8 cellular contexts compared by ENCODE assay signal in the genomic region with DNA sequence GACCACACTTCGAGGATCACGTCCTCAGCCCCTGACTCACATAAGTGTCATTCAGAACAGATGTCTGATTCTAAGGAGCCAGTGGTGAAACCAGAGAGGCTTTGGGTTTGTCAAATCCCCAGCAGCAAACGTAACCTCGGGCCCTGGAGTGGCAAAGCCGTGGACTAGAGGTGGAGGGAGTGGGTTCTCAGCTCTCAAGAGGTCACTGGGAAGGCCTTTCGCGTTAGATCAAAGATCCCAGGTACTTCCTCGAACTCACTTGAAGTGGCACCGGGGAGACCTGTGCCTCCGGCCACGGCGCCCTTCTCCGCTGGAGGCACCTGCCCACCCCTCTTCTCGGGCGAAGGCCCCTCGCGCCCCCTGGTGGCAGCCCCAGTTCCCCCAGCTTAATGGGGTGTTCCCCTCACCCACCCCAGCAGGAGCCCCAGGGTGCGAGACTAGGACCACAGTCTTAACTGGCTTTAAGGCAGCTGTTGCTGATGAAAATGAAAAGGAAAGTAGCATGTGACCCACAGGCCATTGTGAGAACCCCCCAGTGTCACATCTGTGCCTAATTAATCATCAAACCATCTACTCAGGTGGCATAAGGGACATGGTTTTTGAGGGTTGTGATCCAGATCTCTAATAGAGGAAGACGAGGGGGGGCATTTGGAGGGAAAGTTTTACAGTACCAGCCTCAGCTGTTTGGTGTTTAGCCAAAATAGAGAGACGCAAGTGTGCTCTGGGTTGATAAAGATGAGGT. TPM values are rescaled to one million over a fixed set of nuclear protein-coding genes. Genes with fewer than 3 reads are reported as not detected.
DNase-seq lines count a peak whose midpoint lies in the region; ATAC-seq and TF ChIP-seq lines count a peak whose summit lies in the region.

No MANE protein-coding gene starts in this region.

- H2BK5ac ChIP-seq in mesenchymal stem cell (ENCODE audit: low read depth, low read length, poor library complexity, severe bottlenecking): no peak overlapping the region

- no peak overlapping the region for H3K4ac ChIP-seq in mesenchymal stem cell (ENCODE audit: low read depth in 1 of 2, low read length in 2 of 2)

- H3K4me3 ChIP-seq in mesenchymal stem cell (ENCODE audit: insufficient read depth in 1 of 2, low read depth in 1 of 2, low read length in 2 of 2): peak overlapping the region; percentile 70 to 76

- peaks cover 0 to 63% of the 10 kb centered on the region in 2 experiments for H3K27me3 ChIP-seq in mesenchymal stem cell (ENCODE audit: control insufficient read depth in 1 of 2, insufficient read depth in 1 of 2, low read length in 2 of 2)

- peak; percentile 67 for DNase-seq in NCI-H460 (ENCODE audit: extremely low read depth, low read depth)
- peak; percentile 92 for DNase-seq in activated CD4-positive, alpha-beta T cell treated with anti-CD3 and anti-CD28 coated beads, Interleukin-2, amount 50 U/mL, for 48 hours
- DNase-seq in effector CD4-positive, alpha-beta T cell: peak; percentile 74
- DNase-seq in mesenchymal stem cell: peak; percentile 63
- peak; percentile 46 to 66 for DNase-seq in stimulated activated CD8-positive, alpha-beta memory T cell treated with anti-CD3 and anti-CD28 coated beads, Interleukin-15, amount 100 ng/mL, for 4 hours (ENCODE audit: low read depth in 2 of 2)

- H4K91ac ChIP-seq in mesenchymal stem cell (ENCODE audit: low read length): no peak overlapping the region

- peak overlapping the region; percentile 52 for H3K9ac ChIP-seq in mesenchymal stem cell (ENCODE audit: low read length)

- 9% methylated on average over 16 of the region's 20 CpGs for WGBS in mesenchymal stem cell

- H2BK12ac ChIP-seq in mesenchymal stem cell (ENCODE audit: low read length in 2 of 2): no peak overlapping the region

- H4K8ac ChIP-seq in mesenchymal stem cell (ENCODE audit: low read length): no peak overlapping the region

- peaks cover 4% of the 10 kb centered on the region for H3K79me1 ChIP-seq in mesenchymal stem cell (replicated peaks; ENCODE audit: low read length, poor library complexity, severe bottlenecking)

- H2BK120ac ChIP-seq in mesenchymal stem cell (ENCODE audit: low read depth, low read length): no peak overlapping the region

- peak overlapping the region; percentile 53 for H2AFZ ChIP-seq in mesenchymal stem cell (ENCODE audit: low read depth, low read length)

- no peak overlapping the region for H3K14ac ChIP-seq in mesenchymal stem cell (ENCODE audit: low read length in 2 of 2)

- H3K27ac ChIP-seq in 22Rv1 (no peak overlapping the region), mesenchymal stem cell (ENCODE audit: low read length, poor library complexity, severe bottlenecking) (no peak overlapping the region)

- no peak overlapping the region for H2BK15ac ChIP-seq in mesenchymal stem cell (ENCODE audit: low read depth, poor library complexity, severe bottlenecking)

- peak; percentile 71 for TF ChIP-seq CTCF in 22Rv1 (IDR thresholded peaks at IDR 0.05)

- no peak overlapping the region for H3K18ac ChIP-seq in mesenchymal stem cell (ENCODE audit: low read depth in 1 of 2, low read length in 2 of 2)

- peak overlapping the region; percentile 81 for H3K4me2 ChIP-seq in mesenchymal stem cell (ENCODE audit: low read length, poor library complexity, severe bottlenecking)

- no peaks in the 10 kb centered on the region for H3K9me3 ChIP-seq in mesenchymal stem cell (ENCODE audit: control insufficient read depth, low read length)

- H3K36me3 ChIP-seq in mesenchymal stem cell (ENCODE audit: control insufficient read depth in 1 of 2, insufficient read depth in 2 of 2, low read depth in 1 of 2, low read length in 2 of 2): no peaks in the 10 kb centered on the region

- H3K23ac ChIP-seq in mesenchymal stem cell (ENCODE audit: low read length in 2 of 2): peak overlapping the region in 1 of 2 experiments; percentile 9

- peak overlapping the region; percentile 68 for H2AK5ac ChIP-seq in mesenchymal stem cell (ENCODE audit: low read length, severe bottlenecking)

- ATAC-seq in GM18499 (IDR thresholded peaks at IDR 0.05; ENCODE audit: insufficient read depth, unreplicated experiment) (peak; percentile 40), HG02973 (IDR thresholded peaks at IDR 0.05; ENCODE audit: unreplicated experiment) (peak; percentile 71)

- peaks cover 11% of the 10 kb centered on the region for H3K4me1 ChIP-seq in mesenchymal stem cell (ENCODE audit: control insufficient read depth, insufficient read depth, low read depth, low read length)

RNA-seq across cellular contexts. Expression of a gene that starts 0.7 kb away (rescaled TPM):
- 0.07 TPM in 1 of 2 replicates, not detected in the other for total RNA-seq in NCI-H460 (2014; rRNA removed; shearing (Covaris generic))
- 0.03 TPM in 1 of 2 replicates, not detected in the other for polyA plus RNA-seq in NCI-H460 (2014; cell fraction: nucleus; rRNA removed)
- 0.10 TPM for polyA plus RNA-seq in mesenchymal stem cell (2013, experiment 1 of 2)
- 0.22 TPM for polyA plus RNA-seq in mesenchymal stem cell (2013, experiment 2 of 2)
